In genomic region chr17:4735825-4736651, GRCh38 we compare ENCODE assay signal across 14 cellular contexts. TPM values are rescaled to one million over a fixed set of nuclear protein-coding genes. Genes with fewer than 3 reads are reported as not detected.
A peak's percentile ranks its signal among the peaks of the same experiment; 100 is the strongest.
DNase-seq lines count a peak whose midpoint lies in the region; ATAC-seq and TF ChIP-seq lines count a peak whose summit lies in the region.
"Had no signal": no experiment of that assay in that cellular context is flagged by ENCODE, and none has a peak within 500 bp of the region (broad histone marks: within the 10 kb centered on the region; RNA-seq: fewer than 3 reads in every experiment).

No MANE protein-coding gene starts in this region.

- H3K36me3 ChIP-seq in HEK293 (ENCODE audit: control insufficient read depth in 2 of 2, insufficient read depth in 1 of 2, low read length in 2 of 2): peaks cover 9 to 11% of the 10 kb centered on the region in 2 experiments; a peak in 2 of 3 replicates
- peaks cover 0 to 8% (median 0%) of the 10 kb centered on the region in 4 donors for H3K36me3 ChIP-seq in sigmoid colon

- TF ChIP-seq CTCF in HEK293 (tag by site-specific recombination; IDR thresholded peaks at IDR 0.05) (no peak), sigmoid colon (IDR thresholded peaks at IDR 0.05) (no peak)

- DNase-seq in SKM-1 (lab: John Stamatoyannopoulos, UW; ENCODE audit: unreplicated experiment) (peak; percentile 24), globus pallidus (ENCODE audit: low spot score) (peak; percentile 45), sigmoid colon (peak; percentile 77), NCI-H345 treated with DMSO at 0.1 percent for 48 hours (lab: John Stamatoyannopoulos, UW; ENCODE audit: unreplicated experiment) (no peak), A172 (ENCODE audit: low spot score) (no peak), NCI-H1436 treated with DMSO at 0.1 percent for 48 hours (lab: John Stamatoyannopoulos, UW) (no peak)
- DNase-seq: activated naive CD8-positive, alpha-beta T cell treated with anti-CD3 and anti-CD28 coated beads, Interleukin-2, amount 10 ng/mL, durations not matched to agents 7 days and 5 days; GOT3; NCI-H1694; T-helper 2 cell had no signal

- POLR2A ChIA-PET in HEK293 (lab: Yijun Ruan, JAX): interaction anchor here (0.6 to 1.9 kb wide), 5 partner anchors 26 to 61 kb away, joined by 3 to 6 read pairs (median 3); partner anchors contain the start of genes ARRB2 and PSMB6

- peak in 2 of 4 donors; percentile 31 to 58 for TF ChIP-seq EP300 in sigmoid colon (IDR thresholded peaks at IDR 0.05)

- H3K4me1 ChIP-seq in HEK293 (ENCODE audit: control insufficient read depth, insufficient read depth, low read length) (peaks cover 4% of the 10 kb centered on the region; the same call in 1 of the 2 replicates), sigmoid colon (peaks cover 0 to 25% (median 19%) of the 10 kb centered on the region in 4 donors)

- CTCF ChIA-PET in HEK293 (lab: Yijun Ruan, JAX): interaction anchor here (0.5 to 2.1 kb wide), 8 partner anchors 51 to 1096 kb away, joined by 3 to 10 read pairs (median 4); partner anchors contain the start of gene VMO1

- no peaks in the 10 kb centered on the region for H3K27me3 ChIP-seq in sigmoid colon

- H3K27ac ChIP-seq in HEK293 (ENCODE audit: extremely low read depth, low read depth, low read length) (no peak overlapping the region), sigmoid colon (peak overlapping the region in 2 of 4 donors; percentile 24 to 25)

- WGBS in sigmoid colon, 2 donors: 74 to 81% methylated on average over 11 of the region's 11 CpGs

- no peaks in the 10 kb centered on the region for H3K9me3 ChIP-seq in HEK293 (ENCODE audit: control insufficient read depth, insufficient read depth, low read depth, low read length)
- no peaks in the 10 kb centered on the region for H3K9me3 ChIP-seq in sigmoid colon

- no peak for TF ChIP-seq POLR2A in sigmoid colon (IDR thresholded peaks at IDR 0.05)

- intact Hi-C loops in sigmoid colon (cut with DNase I): no loop called here

- no peak for ATAC-seq in HG03135 (IDR thresholded peaks at IDR 0.05; ENCODE audit: unreplicated experiment)

- H3K4me3 ChIP-seq in HEK293 (ENCODE audit: low read depth, low read length) (no peak overlapping the region), sigmoid colon (no peak overlapping the region)
- H3K4me3 ChIP-seq: coronary artery had no signal

TF ChIP-seq in HEK293, 187 proteins besides CTCF, POLR2A, EP300 and RAD21:
- 0 out of 2 replicates have a peak, but pooled peaks have one; percentile 22 for TF ChIP-seq OSR2 (tag by site-specific recombination; IDR thresholded peaks at IDR 0.05)
- peak; percentile 62; the same call in 1 of the 2 replicates for TF ChIP-seq ZNF394 (tag by site-specific recombination; IDR thresholded peaks at IDR 0.05; ENCODE audit: borderline replicate concordance)
- peak; percentile 66; the same call in 1 of the 2 replicates for TF ChIP-seq ZNF600 (tag by site-specific recombination; IDR thresholded peaks at IDR 0.05)
- TF ChIP-seq ZSCAN16 (tag by site-specific recombination; IDR thresholded peaks at IDR 0.05): no peak
- 0 out of 2 replicates have a peak, but pooled peaks have one; percentile 22 for TF ChIP-seq ZBTB48 (tag by site-specific recombination; IDR thresholded peaks at IDR 0.05)

RNA-seq across cellular contexts. Expression of gene ZMYND15, which starts 3.6 kb away (rescaled TPM):
- total RNA-seq in sigmoid colon: under 1 TPM in 3 of 4 donors, not detected in 1; 0.36 to 0.55 (median 0.49) TPM
- 1 to 10 TPM in 2 of 3 donors, not detected in 1; 1.1 to 1.2 TPM for polyA plus RNA-seq in sigmoid colon
- total RNA-seq in A172 (2014; rRNA removed; shearing (Covaris generic)): 0.07 and 0.21 TPM in 2 replicates
- total RNA-seq: frontal cortex had no signal

RNA-seq across cellular contexts. Expression of gene CXCL16, which starts 3.7 kb away (rescaled TPM):
- total RNA-seq in sigmoid colon: 1 to 10 TPM; 4.6 to 6.8 (median 5.3) TPM
- polyA plus RNA-seq in sigmoid colon: 10 to 100 TPM; 21.6 to 32.8 (median 29.0) TPM
- 5.1 and 8.1 TPM in 2 replicates for total RNA-seq in A172 (2014; rRNA removed; shearing (Covaris generic))

RNA-seq across cellular contexts. Expression of gene MED11, which starts 4.8 kb away (rescaled TPM):
- total RNA-seq in sigmoid colon: 10 to 100 TPM; 31.1 to 43.6 (median 38.3) TPM
- polyA plus RNA-seq in sigmoid colon: 10 to 100 TPM; 35.8 to 61.9 (median 47.4) TPM
- total RNA-seq in A172 (2014; rRNA removed; shearing (Covaris generic)): 29.9 and 33.3 TPM in 2 replicates

RNA-seq across cellular contexts. Expression of gene ARRB2, which starts 25.6 kb away (rescaled TPM):
- 10 to 100 TPM; 22.1 to 35.7 (median 28.2) TPM for total RNA-seq in sigmoid colon
- polyA plus RNA-seq in sigmoid colon: 10 to 100 TPM; 38.4 to 51.7 (median 39.3) TPM
- 6.7 and 12.3 TPM in 2 replicates for total RNA-seq in A172 (2014; rRNA removed; shearing (Covaris generic))

RNA-seq across cellular contexts. Expression of gene PELP1, which starts 32.1 kb away (rescaled TPM):
- 10 to 100 TPM; 20.0 to 37.7 (median 26.2) TPM for total RNA-seq in sigmoid colon
- 10 to 100 TPM in 1 of 3 donors, 1 to 10 TPM in 2; 4.2 to 27.0 (median 9.9) TPM for polyA plus RNA-seq in sigmoid colon
- total RNA-seq in A172 (2014; rRNA removed; shearing (Covaris generic)): 23.5 and 29.5 TPM in 2 replicates

Comparison
In these comparisons a context has a peak if more than half of its experiments do, and no peak if none do; other contexts are left out.
1. DNase-seq: peak in SKM-1 (single experiment), globus pallidus (single experiment) and sigmoid colon (single experiment); none in NCI-H345 treated with DMSO at 0.1 percent for 48 hours (single experiment), A172 (single experiment) and NCI-H1436 treated with DMSO at 0.1 percent for 48 hours (single experiment).